In the genomic region with DNA sequence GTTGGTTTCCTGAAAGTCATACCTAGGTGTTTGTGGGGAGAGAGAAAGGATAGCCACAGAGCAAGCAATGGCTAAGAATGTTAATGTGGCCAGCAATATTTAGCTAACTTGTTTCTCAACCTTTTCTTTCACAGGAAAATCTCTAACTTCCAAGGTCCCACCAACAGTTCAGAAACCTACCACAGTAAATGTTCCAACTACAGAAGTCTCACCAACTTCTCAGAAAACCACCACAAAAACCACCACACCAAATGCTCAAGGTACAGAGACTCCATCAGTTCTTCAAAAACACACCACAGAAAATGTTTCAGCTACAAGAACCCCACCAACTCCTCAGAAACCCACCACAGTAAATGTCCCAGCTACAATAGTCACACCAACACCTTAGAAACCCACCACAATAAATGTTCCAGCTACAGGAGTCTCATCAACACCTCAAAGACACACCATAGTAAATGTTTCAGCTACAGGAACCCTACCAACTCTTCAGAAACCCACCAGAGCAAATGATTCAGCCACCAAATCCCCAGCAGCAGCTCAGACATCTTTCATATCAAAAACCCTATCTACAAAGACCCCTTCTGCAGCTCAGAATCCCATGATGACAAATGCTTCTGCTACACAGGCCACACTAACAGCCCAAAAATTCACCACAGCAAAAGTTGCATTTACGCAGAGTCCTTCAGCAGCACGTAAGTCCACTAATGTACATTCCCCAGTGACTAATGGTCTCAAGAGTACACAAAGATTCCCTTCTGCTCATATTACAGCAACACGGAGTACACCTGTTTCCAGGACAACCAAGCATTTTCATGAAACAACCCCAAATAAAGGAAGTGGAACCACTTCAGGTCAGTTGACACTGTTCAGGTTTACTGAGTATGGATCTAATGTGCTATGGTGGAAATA, we compare ENCODE assay signal across 9 cellular contexts. TPM values are rescaled to one million over a fixed set of nuclear protein-coding genes. Genes with fewer than 3 reads are reported as not detected.
A peak's percentile ranks its signal among the peaks of the same experiment; 100 is the strongest.
DNase-seq lines count a peak whose midpoint lies in the region; ATAC-seq and FAIRE-seq lines count a peak whose summit lies in the region.
"Had no signal": no experiment of that assay in that cellular context is flagged by ENCODE, and none has a peak within 500 bp of the region (broad histone marks: within the 10 kb centered on the region; RNA-seq: fewer than 3 reads in every experiment).

No MANE protein-coding gene starts in this region.

- H3K36me3 ChIP-seq in BLaER1 treated with 17β-estradiol and CSF1 and Interleukin-3, amounts not matched to agents 10 nM and 100 nM, result peaks cover 64 to 100% (median 90%) of the 10 kb centered on the region in 11 experiments
- peaks cover 0 to 10% of the 10 kb centered on the region in 2 donors for H3K36me3 ChIP-seq in aorta (ENCODE audit: control insufficient read depth in 1 of 2, insufficient read depth in 2 of 2, low read length in 1 of 2)

- intact Hi-C loops in aorta (cut with DNase I), result no loop called here

- WGBS in aorta, 2 donors, result 50 to 51% methylated on average over 3 of the region's 3 CpGs

- H3K4me2 ChIP-seq in BLaER1 treated with 17β-estradiol and CSF1 and Interleukin-3, amounts not matched to agents 10 nM and 100 nM, result peak overlapping the region in 2 of 11 experiments; percentile 17 to 54; a peak in 3 of 22 replicates

- no peak overlapping the region for H3K9ac ChIP-seq in BLaER1 treated with 17β-estradiol and CSF1 and Interleukin-3, amounts not matched to agents 10 nM and 100 nM

- no peak for FAIRE-seq in HTR-8/SVneo (lab: Jason Lieb, UNC)

- H4K20me1 ChIP-seq in BLaER1 treated with 17β-estradiol and CSF1 and Interleukin-3, amounts not matched to agents 10 nM and 100 nM, result peaks cover 0 to 59% (median 0%) of the 10 kb centered on the region in 11 experiments; a peak in 4 of 22 replicates

- H3K4me3 ChIP-seq in BLaER1 treated with 17β-estradiol and CSF1 and Interleukin-3, amounts not matched to agents 10 nM and 100 nM, result no peak overlapping the region
- no peak overlapping the region for H3K4me3 ChIP-seq in aorta (ENCODE audit: low read length in 2 of 2)
- H3K4me3 ChIP-seq: cardiac muscle cell had no signal

- H3K27me3 ChIP-seq in BLaER1 treated with 17β-estradiol and CSF1 and Interleukin-3, amounts not matched to agents 10 nM and 100 nM, result no peaks in the 10 kb centered on the region
- H3K27me3 ChIP-seq in aorta (ENCODE audit: control insufficient read depth in 1 of 2, insufficient read depth in 2 of 2, low read length in 1 of 2), result no peaks in the 10 kb centered on the region
- H3K27me3 ChIP-seq: cardiac muscle cell had no signal

- H3K4me1 ChIP-seq in BLaER1 treated with 17β-estradiol and CSF1 and Interleukin-3, amounts not matched to agents 10 nM and 100 nM, result peaks cover 5 to 65% (median 16%) of the 10 kb centered on the region in 10 experiments; a peak in 18 of 20 replicates
- no peaks in the 10 kb centered on the region for H3K4me1 ChIP-seq in aorta (ENCODE audit: control insufficient read depth in 1 of 2, insufficient read depth in 2 of 2, low read length in 2 of 2)

- DNase-seq in SKM-1 (lab: John Stamatoyannopoulos, UW; ENCODE audit: unreplicated experiment) (peak; percentile 24), germinal center (ENCODE audit: low spot score) (peak; percentile 70), NCI-H510A (lab: John Stamatoyannopoulos, UW) (no peak), aorta (no peak), HTR-8/SVneo (ENCODE audit: insufficient read length, low spot score) (no peak)

- H3K9me3 ChIP-seq in BLaER1 treated with 17β-estradiol and CSF1 and Interleukin-3, amounts not matched to agents 10 nM and 100 nM (replicated peaks in 1 of 11), result peaks cover 19 to 43% (median 31%) of the 10 kb centered on the region in 11 experiments
- no peaks in the 10 kb centered on the region for H3K9me3 ChIP-seq in aorta (ENCODE audit: control insufficient read depth, low read length)

- ATAC-seq in GM18870 (IDR thresholded peaks at IDR 0.05; ENCODE audit: unreplicated experiment) (peak; percentile 65), HG03095 (IDR thresholded peaks at IDR 0.05; ENCODE audit: unreplicated experiment) (peak; percentile 73), aorta (ENCODE audit: low FRiP score) (no peak)

- peak overlapping the region in 6 of 11 experiments; percentile 1 to 70 (median 42); a peak in 9 of 22 replicates for H3K27ac ChIP-seq in BLaER1 treated with 17β-estradiol and CSF1 and Interleukin-3, amounts not matched to agents 10 nM and 100 nM
- no peak overlapping the region for H3K27ac ChIP-seq in aorta (ENCODE audit: low read depth in 1 of 2, low read length in 2 of 2)
- H3K27ac ChIP-seq: cardiac muscle cell had no signal

RNA-seq across cellular contexts. Expression of gene CD55, which starts 15.3 kb away (rescaled TPM):
- 10 to 100 TPM; 84.8 to 86.7 TPM for total RNA-seq in aorta
- polyA plus RNA-seq in aorta, result 10 to 100 TPM; 20.2 to 29.6 TPM

Comparison
In these comparisons a context has a peak if more than half of its experiments do, and no peak if none do; other contexts are left out.
1. H3K27ac ChIP-seq: peak in BLaER1 treated with 17β-estradiol and CSF1 and Interleukin-3, amounts not matched to agents 10 nM and 100 nM (6 of 11); none in aorta (0 of 2).
2. DNase-seq: peak in SKM-1 (single experiment) and germinal center (single experiment); none in NCI-H510A (single experiment), aorta (0 of 2) and HTR-8/SVneo (single experiment).